Comparison of ENCODE assay signal across 13 cellular contexts in the genomic region with DNA sequence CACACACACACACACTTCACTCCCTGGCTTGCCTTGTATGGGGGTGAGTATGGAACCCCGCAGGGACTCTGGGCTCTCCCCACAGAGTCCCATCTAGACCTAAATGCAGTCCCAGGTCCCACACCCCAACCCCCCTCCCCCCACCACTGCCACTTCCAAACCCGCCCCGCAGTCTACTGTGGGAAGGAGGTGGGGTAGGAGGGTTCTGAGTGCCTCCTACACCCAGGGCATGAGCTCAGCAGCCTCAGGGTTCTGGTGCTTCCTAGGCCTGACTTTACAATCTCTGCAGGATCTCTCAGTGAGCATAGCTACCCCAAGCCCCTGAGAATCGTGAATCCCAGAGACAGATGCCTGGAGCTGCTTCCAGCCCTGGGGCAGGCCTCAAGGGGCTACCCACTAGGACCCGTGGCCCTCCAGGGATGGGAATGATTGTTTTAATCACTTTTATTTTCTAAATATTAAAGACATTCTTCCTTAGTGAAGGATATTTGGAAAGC. TPM values are rescaled to one million over a fixed set of nuclear protein-coding genes. Genes with fewer than 3 reads are reported as not detected.
A peak's percentile ranks its signal among the peaks of the same experiment; 100 is the strongest.
DNase-seq lines count a peak whose midpoint lies in the region; ATAC-seq, FAIRE-seq and TF ChIP-seq lines count a peak whose summit lies in the region.
"Had no signal": no experiment of that assay in that cellular context is flagged by ENCODE, and none has a peak within 500 bp of the region (broad histone marks: within the 10 kb centered on the region; RNA-seq: fewer than 3 reads in every experiment).

No MANE protein-coding gene starts in this region.

- CTCF ChIA-PET in HCT116 (lab: Charles Lee), result interaction anchor here (1.1 kb wide), 1 partner anchor 13 kb away, joined by 3 read pairs; no protein-coding TSS in a partner anchor

- no peak overlapping the region for H4K91ac ChIP-seq in neuronal stem cell (ENCODE audit: low read depth, low read length, poor library complexity)

- H3K27ac ChIP-seq in HCT116 (ENCODE audit: low read depth, low read length) (no peak overlapping the region), astrocyte (ENCODE audit: low read depth, low read length) (no peak overlapping the region), neuronal stem cell (replicated peaks; ENCODE audit: low read length) (no peak overlapping the region), WERI-Rb-1 (no peak overlapping the region)

- H3K36me3 ChIP-seq in HCT116 (ENCODE audit: control insufficient read depth in 1 of 2, insufficient read depth in 2 of 2, low read length in 2 of 2) (0 out of 4 replicates have a peak, but pooled peaks cover 0 to 7% of the 10 kb centered on the region in 2 experiments), astrocyte (ENCODE audit: insufficient read depth, low read length) (no peaks in the 10 kb centered on the region), neuronal stem cell (replicated peaks in 1 of 2; ENCODE audit: control insufficient read depth in 2 of 2, insufficient read depth in 2 of 2, low read length in 2 of 2) (no peaks in the 10 kb centered on the region), WERI-Rb-1 (no peaks in the 10 kb centered on the region; the same call in 1 of the 2 replicates)

- FAIRE-seq in astrocyte (lab: Jason Lieb, UNC), result no peak

- intact Hi-C loops in CD14-positive monocyte (cut with micrococcal nuclease) (no loop called here), HCT116 (cut with micrococcal nuclease) (no loop called here)

- H2BK15ac ChIP-seq in neuronal stem cell (ENCODE audit: low read length), result no peak overlapping the region

- H3K4me3 Mint-ChIP-seq in CD14-positive monocyte (peak overlapping the region; percentile 12 to 74), astrocyte (ENCODE audit: unreplicated experiment) (peak overlapping the region; percentile 72)

- H4K8ac ChIP-seq in neuronal stem cell (ENCODE audit: low read depth, low read length), result no peak overlapping the region

- H3K27me3 ChIP-seq in HCT116 (ENCODE audit: insufficient read depth, low read length) (no peaks in the 10 kb centered on the region), astrocyte (ENCODE audit: insufficient read depth, low read length) (no peaks in the 10 kb centered on the region), neuronal stem cell (ENCODE audit: control insufficient read depth in 3 of 3, insufficient read depth in 3 of 3, low read depth in 1 of 3, low read length in 3 of 3) (peaks cover 3 to 30% (median 25%) of the 10 kb centered on the region in 3 experiments), WERI-Rb-1 (ENCODE audit: insufficient read depth, low read depth, severe bottlenecking) (no peaks in the 10 kb centered on the region)

- H3K4me2 ChIP-seq in HCT116 (ENCODE audit: low read length) (peak overlapping the region; percentile 80), astrocyte (ENCODE audit: low read length) (no peak overlapping the region), neuronal stem cell (ENCODE audit: insufficient read depth, low read length, poor library complexity, severe bottlenecking) (no peak overlapping the region)

- H2BK12ac ChIP-seq in neuronal stem cell (ENCODE audit: low read length), result no peak overlapping the region

- peak overlapping the region; percentile 41 for H3K4ac ChIP-seq in neuronal stem cell (ENCODE audit: low read length)

- H3K36me3 Mint-ChIP-seq in CD14-positive monocyte (peaks cover 11 to 17% of the 10 kb centered on the region in 2 donors), astrocyte (ENCODE audit: low read depth, unreplicated experiment) (peaks cover 3% of the 10 kb centered on the region)

- H3K79me2 ChIP-seq in HCT116 (ENCODE audit: insufficient read depth, low read length), result peaks cover 31% of the 10 kb centered on the region
- H3K79me2 ChIP-seq in astrocyte (ENCODE audit: insufficient read depth, low read length), result peaks cover 35% of the 10 kb centered on the region

- POLR2A ChIA-PET in HCT116 (lab: Charles Lee), result interaction anchor here (0.6 to 1.0 kb wide), 2 partner anchors 12 to 43 kb away, joined by 4 read pairs; no protein-coding TSS in a partner anchor

- H3K9ac ChIP-seq in HCT116 (ENCODE audit: low read length), result peak overlapping the region; percentile 61
- no peak overlapping the region for H3K9ac ChIP-seq in astrocyte (ENCODE audit: low read length)
- H3K9ac ChIP-seq in neuronal stem cell (ENCODE audit: low read depth, low read length, poor library complexity), result no peak overlapping the region

- TF ChIP-seq CTCF in CD14-positive monocyte (IDR thresholded peaks at IDR 0.05) (no peak), HCT116 (IDR thresholded peaks at IDR 0.05 in 2 of 3, conservative IDR thresholded peaks at IDR 0.05 in 1 of 3; ENCODE audit: borderline replicate concordance in 1 of 3, insufficient read depth in 1 of 3, low read depth in 2 of 3, low read length in 2 of 3) (no peak), astrocyte (IDR thresholded peaks at IDR 0.05; ENCODE audit: insufficient read depth, low read depth, low read length) (no peak), WERI-Rb-1 (IDR thresholded peaks at IDR 0.05; ENCODE audit: low read depth, low read length) (no peak)

- H3K14ac ChIP-seq in neuronal stem cell (ENCODE audit: low read length), result no peak overlapping the region

- DNase-seq in CD14-positive monocyte (ENCODE audit: low spot score) (no peak), HCT116 (ENCODE audit: low read depth, low spot score) (no peak), astrocyte (ENCODE audit: low read depth) (no peak), neuronal stem cell (ENCODE audit: low spot score) (no peak), left lobe of liver (ENCODE audit: low spot score) (no peak), germinal center (ENCODE audit: low spot score) (no peak), WERI-Rb-1 (no peak)
- DNase-seq in NK-92 treated with Interleukin-12 subunit alpha and Interleukin-12 subunit beta, amount 100 ng/mL, for 24 hours (lab: John Stamatoyannopoulos, UW), result no peak
- DNase-seq: effector CD4-positive, alpha-beta T cell; NCI-H1436 treated with DMSO at 0.1 percent for 48 hours; NCI-H748 treated with DMSO at 0.1 percent for 48 hours; SHP77; stimulated activated naive CD4-positive, alpha-beta T cell treated with Interleukin-2 at 50 U/mL for 16 hours had no signal

- H3K4me3 ChIP-seq in HCT116 (replicated peaks in 1 of 2; ENCODE audit: low read depth in 1 of 2, low read length in 2 of 2) (peak overlapping the region in 1 of 2 experiments; percentile 78; a peak in 2 of 4 replicates), astrocyte (ENCODE audit: insufficient read depth, low read depth, low read length) (no peak overlapping the region), neuronal stem cell (ENCODE audit: low read length in 2 of 2) (no peak overlapping the region), WERI-Rb-1 (ENCODE audit: low read depth, low read length) (no peak overlapping the region)

- H2BK5ac ChIP-seq in neuronal stem cell (ENCODE audit: low read length), result no peak overlapping the region

- no peak overlapping the region for H3K23ac ChIP-seq in neuronal stem cell (ENCODE audit: low read depth, low read length, poor library complexity)

- H2AK5ac ChIP-seq in neuronal stem cell (ENCODE audit: low read depth, low read length), result no peak overlapping the region

- no peak overlapping the region for H3K27ac Mint-ChIP-seq in CD14-positive monocyte
- no peak overlapping the region for H3K27ac Mint-ChIP-seq in astrocyte (ENCODE audit: unreplicated experiment)

- H2BK120ac ChIP-seq in neuronal stem cell (ENCODE audit: low read depth, low read length), result no peak overlapping the region

- BruUV-seq in HCT116 (replicated peaks; lab: Mats Ljungman, UMichigan), result no TSS peak

- TF ChIP-seq POLR2A in HCT116 (IDR thresholded peaks at IDR 0.05; ENCODE audit: borderline replicate concordance, extremely low read depth, insufficient read depth, insufficient read length), result no peak

- H2AFZ ChIP-seq in HCT116 (ENCODE audit: low read depth, low read length, poor library complexity, severe bottlenecking) (no peak overlapping the region), astrocyte (ENCODE audit: low read depth, low read length) (no peak overlapping the region), neuronal stem cell (ENCODE audit: low read length) (no peak overlapping the region)

- WGBS in neuronal stem cell (ENCODE audit: extremely low coverage in 2 of 2, insufficient read length in 2 of 2, insufficient replicate concordance in 1 of 2), 2 donors, result no CpG with 5 or more reads among the region's 5 CpGs

- RAD21 ChIA-PET in HCT116 (lab: Charles Lee; ENCODE audit: low non-redundant PET in 1 of 2, low total read pairs in 2 of 2, uncharacterized antibody in 2 of 2, unreplicated experiment in 2 of 2), result no interaction called here

- H3K79me1 ChIP-seq in neuronal stem cell (ENCODE audit: low read depth, low read length), result peaks cover 8% of the 10 kb centered on the region

- H3K9me3 Mint-ChIP-seq in CD14-positive monocyte, result peaks cover 0 to 3% (median 0%) of the 10 kb centered on the region in 7 donors
- no peaks in the 10 kb centered on the region for H3K9me3 Mint-ChIP-seq in astrocyte (ENCODE audit: unreplicated experiment)

- H4K20me1 ChIP-seq in HCT116 (ENCODE audit: insufficient read depth) (no peaks in the 10 kb centered on the region), astrocyte (ENCODE audit: insufficient read depth, low read length) (peaks cover 27% of the 10 kb centered on the region)

- TF ChIP-seq RAD21 in HCT116 (IDR thresholded peaks at IDR 0.05; ENCODE audit: low read depth), result no peak

- H3K4me1 Mint-ChIP-seq in CD14-positive monocyte, result peaks cover 42% of the 10 kb centered on the region
- peaks cover 16% of the 10 kb centered on the region for H3K4me1 Mint-ChIP-seq in astrocyte (ENCODE audit: low read depth, unreplicated experiment)

- no peaks in the 10 kb centered on the region for H3K9me2 ChIP-seq in HCT116 (ENCODE audit: insufficient read depth)

- peaks cover 30 to 45% of the 10 kb centered on the region in 2 experiments for H3K4me1 ChIP-seq in HCT116 (ENCODE audit: control insufficient read depth in 1 of 2, insufficient read depth in 2 of 2, low read length in 2 of 2)
- H3K4me1 ChIP-seq in astrocyte (ENCODE audit: insufficient read depth, low read length), result peaks cover 19% of the 10 kb centered on the region
- H3K4me1 ChIP-seq in neuronal stem cell (ENCODE audit: control insufficient read depth in 2 of 2, insufficient read depth in 1 of 2, low read depth in 1 of 2, low read length in 2 of 2), result peaks cover 22 to 32% of the 10 kb centered on the region in 2 donors

- H3K18ac ChIP-seq in neuronal stem cell (ENCODE audit: low read length), result no peak overlapping the region

- H3K9me3 ChIP-seq in HCT116 (ENCODE audit: control insufficient read depth in 1 of 2, insufficient read depth in 1 of 2, low read depth in 1 of 2, low read length in 2 of 2) (no peaks in the 10 kb centered on the region), astrocyte (ENCODE audit: insufficient read depth, low read depth, low read length) (no peaks in the 10 kb centered on the region), neuronal stem cell (replicated peaks in 1 of 2; ENCODE audit: control insufficient read depth in 2 of 2, insufficient read depth in 1 of 2, low read depth in 1 of 2, low read length in 2 of 2) (no peaks in the 10 kb centered on the region), WERI-Rb-1 (ENCODE audit: severe bottlenecking) (no peaks in the 10 kb centered on the region)

- H3K27me3 Mint-ChIP-seq in CD14-positive monocyte (ENCODE audit: low read depth in 3 of 3), result peaks cover 9 to 20% (median 12%) of the 10 kb centered on the region in 3 donors
- H3K27me3 Mint-ChIP-seq in astrocyte (ENCODE audit: low read depth, unreplicated experiment), result peaks cover 9% of the 10 kb centered on the region

- ATAC-seq in HCT116, result no peak
- no peak for ATAC-seq in left lobe of liver

RNA-seq across cellular contexts. Expression of a gene that starts 1.5 kb away (rescaled TPM):
- polyA plus RNA-seq in CD14-positive monocyte, result 1 to 10 TPM; 8.1 to 8.7 TPM
- total RNA-seq in HCT116 (2021; ENCODE audit: unreplicated experiment) (27.8 TPM), astrocyte (31.3 and 34.0 TPM in 2 replicates), left lobe of liver (18.4 TPM)
- 11.2 and 11.3 TPM in 2 replicates for polyA plus RNA-seq in HCT116 (2012)
- polyA plus RNA-seq in neuronal stem cell (2013, experiment 1 of 2), result 4.9 TPM
- polyA plus RNA-seq in neuronal stem cell (2013, experiment 2 of 2), result 5.0 TPM

RNA-seq across cellular contexts. Expression of a gene that starts 22.1 kb away (rescaled TPM):
- 10 to 100 TPM; 30.9 to 38.0 TPM for polyA plus RNA-seq in CD14-positive monocyte
- total RNA-seq in HCT116 (2021; ENCODE audit: unreplicated experiment), result 37.5 TPM
- polyA plus RNA-seq in HCT116 (2012), result 22.1 and 22.3 TPM in 2 replicates
- 29.8 and 30.3 TPM in 2 replicates for total RNA-seq in astrocyte
- polyA plus RNA-seq in neuronal stem cell (2013, experiment 1 of 2), result 23.6 TPM
- polyA plus RNA-seq in neuronal stem cell (2013, experiment 2 of 2), result 22.7 TPM
- total RNA-seq in left lobe of liver, result 18.2 TPM
